21 cellular contexts compared by ENCODE assay signal in the genomic region with DNA sequence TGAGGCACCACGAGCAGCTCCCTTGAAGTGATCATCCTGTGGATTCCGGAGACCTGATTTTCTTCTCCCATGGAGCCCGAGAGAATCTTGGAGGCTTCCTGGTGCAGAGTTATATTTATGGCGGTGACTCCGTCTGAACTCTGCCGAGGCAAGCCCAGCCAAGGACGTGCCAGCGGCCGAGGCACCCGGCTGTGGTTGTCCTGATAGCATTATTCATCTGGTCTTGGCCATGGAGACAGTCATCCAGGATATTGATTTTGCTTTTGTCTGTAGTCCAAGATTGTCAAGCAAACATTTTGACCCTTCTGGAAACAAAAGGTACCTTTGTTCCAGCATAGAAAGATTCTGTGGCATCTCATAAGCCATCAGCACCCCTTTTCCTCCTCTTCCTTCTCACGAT.
A peak's percentile ranks its signal among the peaks of the same experiment; 100 is the strongest.
DNase-seq lines count a peak whose midpoint lies in the region; ATAC-seq, FAIRE-seq and TF ChIP-seq lines count a peak whose summit lies in the region.
"Had no signal": no experiment of that assay in that cellular context is flagged by ENCODE, and none has a peak within 500 bp of the region (broad histone marks: within the 10 kb centered on the region; RNA-seq: fewer than 3 reads in every experiment).

No MANE protein-coding gene starts in this region.

- H3K27me3 Mint-ChIP-seq in CD14-positive monocyte (ENCODE audit: low read depth in 3 of 3), result peaks cover 35 to 59% (median 39%) of the 10 kb centered on the region in 3 donors
- H3K27me3 Mint-ChIP-seq: IgD-negative memory B cell had no signal

- H3K4me1 Mint-ChIP-seq in CD14-positive monocyte, result peaks cover 31% of the 10 kb centered on the region

- FAIRE-seq in bronchial epithelial cell (lab: Jason Lieb, UNC) (no peak), pancreas (lab: Jason Lieb, UNC) (no peak)
- FAIRE-seq: A204.1 had no signal

- no peaks in the 10 kb centered on the region for H3K36me3 ChIP-seq in bronchial epithelial cell (ENCODE audit: control insufficient read depth, insufficient read depth, low read length)
- no peaks in the 10 kb centered on the region for H3K36me3 ChIP-seq in pancreas
- H3K36me3 ChIP-seq: BLaER1, SJCRH30 had no signal

- H3K4me3 ChIP-seq in bronchial epithelial cell (ENCODE audit: low read depth, low read length) (no peak overlapping the region), pancreas (no peak overlapping the region)
- H3K4me3 ChIP-seq: BLaER1, GM12878, SJCRH30 had no signal

- no peak overlapping the region for H3K4me3 Mint-ChIP-seq in CD14-positive monocyte

- H3K9me3 ChIP-seq in pancreas, result no peaks in the 10 kb centered on the region
- H3K9me3 ChIP-seq: BLaER1, SJCRH30 had no signal

- peaks cover 0 to 3% (median 0%) of the 10 kb centered on the region in 7 donors for H3K9me3 Mint-ChIP-seq in CD14-positive monocyte
- H3K9me3 Mint-ChIP-seq: CD8-positive, alpha-beta memory T cell; IgD-negative memory B cell had no signal

- H3K27me3 ChIP-seq in bronchial epithelial cell (ENCODE audit: control insufficient read depth, insufficient read depth, low read length) (no peaks in the 10 kb centered on the region), pancreas (no peaks in the 10 kb centered on the region)
- H3K27me3 ChIP-seq: BLaER1, SJCRH30 had no signal

- ATAC-seq in left ventricle myocardium superior (peak; percentile 41), pancreas (peak; percentile 71 to 84 (median 72))
- ATAC-seq: GM12878 had no signal

- peak overlapping the region in 3 of 4 donors; percentile 33 to 67 (median 50) for H3K27ac ChIP-seq in pancreas
- H3K27ac ChIP-seq: BLaER1, SJCRH30 had no signal

- no peak overlapping the region for H3K27ac Mint-ChIP-seq in CD14-positive monocyte

- H3K36me3 Mint-ChIP-seq in CD14-positive monocyte, result no peaks in the 10 kb centered on the region
- H3K36me3 Mint-ChIP-seq: CD8-positive, alpha-beta memory T cell; IgD-negative memory B cell had no signal

- WGBS in pancreas, 2 donors, result 27 to 32% methylated on average over 11 of the region's 11 CpGs

- intact Hi-C loops in left ventricle myocardium superior (cut with micrococcal nuclease), result no loop called here
- intact Hi-C loops in cardiac septum (cut with DNase I), result no loop called here
- intact Hi-C loops in pancreas (cut with DNase I), result no loop called here
- intact Hi-C loops in CD14-positive monocyte (cut with micrococcal nuclease), result no loop called here

- DNase-seq in left ventricle myocardium superior (no peak), cardiac septum (ENCODE audit: low spot score) (no peak), bronchial epithelial cell (ENCODE audit: low read depth) (peak; percentile 71), pancreas (peak in 4 of 6 donors; percentile 23 to 58 (median 48)), D341Med (ENCODE audit: low spot score) (no peak), CD14-positive monocyte (ENCODE audit: low spot score) (no peak), NCI-H748 (lab: John Stamatoyannopoulos, UW; ENCODE audit: unreplicated experiment) (no peak)
- DNase-seq: CD8-positive, alpha-beta memory T cell; DMS 273 treated with DMSO at 0.1 percent for 48 hours; GDM1; GOT3; Kasumi-1; NCI-H1930; NCI-H526 treated with DMSO at 0.1 percent for 48 hours; NK-92 treated with Interleukin-12 subunit alpha and Interleukin-12 subunit beta, amount 100 ng/mL, for 24 hours; OCI-M1; SJCRH30 had no signal

- TF ChIP-seq CTCF in bronchial epithelial cell (IDR thresholded peaks at IDR 0.05; ENCODE audit: insufficient read depth, low read length, severe bottlenecking) (no peak), pancreas (IDR thresholded peaks at IDR 0.05) (no peak), CD14-positive monocyte (IDR thresholded peaks at IDR 0.05) (no peak)

- peaks cover 0 to 18% (median 9%) of the 10 kb centered on the region in 3 donors for H3K4me1 ChIP-seq in pancreas

Comparison
In these comparisons a context has a peak if more than half of its experiments do, and no peak if none do; other contexts are left out.
1. DNase-seq: peak in bronchial epithelial cell (single experiment) and pancreas (4 of 6); none in left ventricle myocardium superior (single experiment), cardiac septum (single experiment), D341Med (single experiment), CD14-positive monocyte (single experiment) and NCI-H748 (single experiment).